15 cellular contexts compared by ENCODE assay signal in genomic region chr3:112745567-112746248, GRCh38.
A peak's percentile ranks its signal among the peaks of the same experiment; 100 is the strongest.
DNase-seq lines count a peak whose midpoint lies in the region; ATAC-seq, FAIRE-seq and TF ChIP-seq lines count a peak whose summit lies in the region.
"Had no signal": no experiment of that assay in that cellular context is flagged by ENCODE, and none has a peak within 500 bp of the region (broad histone marks: within the 10 kb centered on the region; RNA-seq: fewer than 3 reads in every experiment).

No MANE protein-coding gene starts in this region.

- FAIRE-seq in GM12892 (lab: Jason Lieb, UNC) (peak; percentile 44), K562 (lab: Jason Lieb, UNC) (no peak)

- H3K4me2 ChIP-seq in K562 (ENCODE audit: insufficient read depth, low read length) (no peak overlapping the region), parathyroid adenoma (ENCODE audit: low read length) (no peak overlapping the region)
- H3K4me2 ChIP-seq: PC-9 had no signal

- no peaks in the 10 kb centered on the region for H4K20me1 ChIP-seq in K562 (replicated peaks; ENCODE audit: control insufficient read depth, insufficient read depth, low read length)

- no TSS peak for BruUV-seq in K562 (replicated peaks; lab: Mats Ljungman, UMichigan)

- H2AFZ ChIP-seq in K562 (ENCODE audit: low read depth, low read length) (no peak overlapping the region), parathyroid adenoma (peak overlapping the region; percentile 21)
- H2AFZ ChIP-seq: PC-9 had no signal

- in situ Hi-C loops in K562 (cut with MboI): loop anchor here (25.0 kb wide), 1 partner anchor 542 kb away; no protein-coding TSS in a partner anchor

- intact Hi-C loops in K562 (cut with micrococcal nuclease): no loop called here
- intact Hi-C loops in Right ventricle myocardium superior (cut with DNase I): no loop called here

- H3K79me2 ChIP-seq in K562 (ENCODE audit: control insufficient read depth, insufficient read depth, low read length) (no peaks in the 10 kb centered on the region), parathyroid adenoma (no peaks in the 10 kb centered on the region)

- H3K4me1 ChIP-seq in K562 (replicated peaks in 1 of 2; ENCODE audit: control insufficient read depth in 2 of 2, insufficient read depth in 2 of 2, low read length in 2 of 2) (peaks cover 0 to 14% of the 10 kb centered on the region in 2 experiments; a peak in 2 of 5 replicates), parathyroid adenoma (no peaks in the 10 kb centered on the region)

- ATAC-seq in HG02870 (IDR thresholded peaks at IDR 0.05; ENCODE audit: unreplicated experiment) (peak; percentile 59), K562 (no peak), GM21737 (IDR thresholded peaks at IDR 0.05; ENCODE audit: unreplicated experiment) (no peak), Right ventricle myocardium superior (ENCODE audit: poor library complexity) (no peak), HG03095 (IDR thresholded peaks at IDR 0.05; ENCODE audit: unreplicated experiment) (no peak)

- WGBS in K562 (ENCODE audit: insufficient coverage, low coverage, missing lambda C conversion rate): 53% methylated on average over 4 of the region's 4 CpGs

- no peak for TF ChIP-seq EP300 in K562 (IDR thresholded peaks at IDR 0.05; ENCODE audit: low read length)

- POLR2A ChIA-PET in K562 (lab: Yijun Ruan, JAX): interaction anchor here (0.8 kb wide), 1 partner anchor 10 kb away, joined by 4 read pairs; no protein-coding TSS in a partner anchor

- no peak for TF ChIP-seq POLR2A in GM12892 (IDR thresholded peaks at IDR 0.05; ENCODE audit: low read depth, low read length)
- TF ChIP-seq POLR2A in K562 (conservative IDR thresholded peaks at IDR 0.05): no peak

- CTCF ChIA-PET in K562 (lab: Yijun Ruan, JAX; ENCODE audit: low intra/inter-chr PET ratio): no interaction called here

- H3K9me3 ChIP-seq in K562 (replicated peaks; ENCODE audit: control insufficient read depth, insufficient read depth, low read depth, low read length) (no peaks in the 10 kb centered on the region), parathyroid adenoma (ENCODE audit: control insufficient read depth, low read length) (no peaks in the 10 kb centered on the region)

- DNase-seq in GM12892 (ENCODE audit: insufficient read length) (no peak), K562 (ENCODE audit: extremely low read depth in 1 of 4, low spot score in 3 of 4) (no peak), Right ventricle myocardium superior (no peak)
- DNase-seq: DMS53, H9, KBM-7, NCI-H1436, NCI-H2029, NCI-H510A, NCI-H774, PC-9 had no signal

- H3K27ac ChIP-seq in K562 (ENCODE audit: extremely low read depth, low read depth, low read length) (no peak overlapping the region), parathyroid adenoma (no peak overlapping the region)
- H3K27ac ChIP-seq: PC-9 had no signal

- TF ChIP-seq CTCF in K562 (IDR thresholded peaks at IDR 0.05 in 2 of 3, conservative IDR thresholded peaks at IDR 0.05 in 1 of 3; ENCODE audit: insufficient read depth in 2 of 3, low read depth in 1 of 3, low read length in 3 of 3) (no peak), parathyroid adenoma (IDR thresholded peaks at IDR 0.05) (no peak)

- TF ChIP-seq RAD21 in K562 (CRISPR knock-in tag; conservative IDR thresholded peaks at IDR 0.05 in 1 of 2, IDR thresholded peaks at IDR 0.05 in 1 of 2): no peak

- H3K9me1 ChIP-seq in K562 (ENCODE audit: control insufficient read depth, insufficient read depth, low read length): no peaks in the 10 kb centered on the region

- H3K27me3 ChIP-seq in K562 (ENCODE audit: control insufficient read depth in 2 of 2, insufficient read depth in 2 of 2, low read length in 2 of 2): no peaks in the 10 kb centered on the region
- no peaks in the 10 kb centered on the region for H3K27me3 ChIP-seq in parathyroid adenoma (ENCODE audit: control insufficient read depth, insufficient read depth, low read length)

- H3K36me3 ChIP-seq in K562 (ENCODE audit: control insufficient read depth, insufficient read depth, low read length): no peaks in the 10 kb centered on the region
- H3K36me3 ChIP-seq in parathyroid adenoma (ENCODE audit: control insufficient read depth, insufficient read depth, low read length): no peaks in the 10 kb centered on the region

- H3K4me3 ChIP-seq in K562: no peak overlapping the region
- no peak overlapping the region for H3K4me3 ChIP-seq in parathyroid adenoma (ENCODE audit: low read depth, low read length)
- H3K4me3 ChIP-seq: PC-9 had no signal

- H3K9ac ChIP-seq in K562 (ENCODE audit: insufficient read depth in 1 of 2, low read depth in 2 of 2, low read length in 2 of 2): no peak overlapping the region
- no peak overlapping the region for H3K9ac ChIP-seq in parathyroid adenoma

TF ChIP-seq in K562, 482 proteins besides CTCF, POLR2A, EP300 and RAD21 (continues in another document):
- TF ChIP-seq STAG1 (CRISPR knock-in tag; IDR thresholded peaks at IDR 0.05; ENCODE audit: borderline replicate concordance) (no peak), E2F1 (CRISPR knock-in tag; IDR thresholded peaks at IDR 0.05) (no peak), ATF3 (IDR thresholded peaks at IDR 0.05) (peak; percentile 27; the same call in 1 of the 2 replicates), ATF3 (CRISPR knock-in tag; conservative IDR thresholded peaks at IDR 0.05) (no peak), ZBTB7A (IDR thresholded peaks at IDR 0.05; ENCODE audit: borderline replicate concordance, control insufficient read depth, low read depth, low read length) (no peak), ZNF592 (IDR thresholded peaks at IDR 0.05) (0 out of 2 replicates have a peak, but pooled peaks have one; percentile 24), HOXB6 (CRISPR knock-in tag; IDR thresholded peaks at IDR 0.05; ENCODE audit: borderline replicate concordance) (no peak), XRCC3 (IDR thresholded peaks at IDR 0.05) (no peak), ASH1L (IDR thresholded peaks at IDR 0.05; ENCODE audit: borderline replicate concordance, low read depth, partially characterized antibody) (no peak), DDX20 (tag; IDR thresholded peaks at IDR 0.05; ENCODE audit: low read depth) (peak; percentile 54; the same call in 1 of the 2 replicates), PTTG1 (tag; IDR thresholded peaks at IDR 0.05; ENCODE audit: low read depth) (peak; percentile 31; the same call in 1 of the 2 replicates), TCF3 (CRISPR knock-in tag; IDR thresholded peaks at IDR 0.05) (no peak), NR4A1 (CRISPR knock-in tag; IDR thresholded peaks at IDR 0.05) (no peak), NR4A1 (tag; IDR thresholded peaks at IDR 0.05) (peak; percentile 71; the same call in 1 of the 2 replicates), CHD1 (IDR thresholded peaks at IDR 0.05; ENCODE audit: low read length) (no peak), MCM3 (IDR thresholded peaks at IDR 0.05) (no peak)
